In the genomic region with DNA sequence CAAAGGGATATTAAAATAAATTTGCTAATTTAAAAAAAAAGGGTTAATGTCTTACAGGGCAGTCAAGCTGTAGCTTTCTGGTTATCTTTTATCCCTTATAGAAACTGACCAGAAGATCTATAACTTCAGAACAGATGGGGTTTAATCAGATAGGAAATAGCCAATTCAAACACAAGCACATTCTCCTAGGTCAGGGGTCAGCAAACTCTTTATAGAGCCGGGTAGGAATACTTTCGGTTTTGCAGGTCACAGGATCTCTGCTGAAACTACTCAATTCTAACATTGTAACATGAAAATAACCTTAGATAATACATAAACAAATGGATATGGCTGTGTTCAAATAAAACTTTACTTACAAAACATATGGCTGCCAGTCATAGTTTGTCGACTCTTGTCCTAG, we compare ENCODE assay signal across 25 cellular contexts.
"Had no signal": no experiment of that assay in that cellular context is flagged by ENCODE, and none has a peak within 500 bp of the region (broad histone marks: within the 10 kb centered on the region; RNA-seq: fewer than 3 reads in every experiment).

No MANE protein-coding gene starts in this region.

- H3K27ac ChIP-seq: breast epithelium, SK-N-MC, WERI-Rb-1 had no signal

- H3K27me3 Mint-ChIP-seq: activated CD8-positive, alpha-beta T cell treated with anti-CD3 and anti-CD28 coated beads for 36 hours had no signal

- H3K9me3 ChIP-seq: breast epithelium had no signal

- H3K4me3 Mint-ChIP-seq: activated CD4-positive, alpha-beta T cell treated with anti-CD3 and anti-CD28 coated beads for 36 hours; activated CD8-positive, alpha-beta T cell treated with anti-CD3 and anti-CD28 coated beads for 36 hours; activated naive CD8-positive, alpha-beta T cell treated with anti-CD3 and anti-CD28 coated beads, Interleukin-2, amount 10 ng/mL, durations not matched to agents 7 days and 5 days; activated T-cell treated with anti-CD3 and anti-CD28 coated beads, Interleukin-2, amount 50 U/mL, for 72 hours; T-cell had no signal

- H3K4me1 ChIP-seq: breast epithelium had no signal

- H3K4me3 ChIP-seq: breast epithelium, SK-N-MC had no signal

- H3K36me3 Mint-ChIP-seq: activated naive CD8-positive, alpha-beta T cell treated with anti-CD3 and anti-CD28 coated beads, Interleukin-2, amount 10 ng/mL, durations not matched to agents 7 days and 5 days; T-cell had no signal

- H3K4me1 Mint-ChIP-seq: activated CD4-positive, alpha-beta T cell treated with anti-CD3 and anti-CD28 coated beads for 36 hours; activated naive CD8-positive, alpha-beta T cell treated with anti-CD3 and anti-CD28 coated beads, Interleukin-2, amount 10 ng/mL, durations not matched to agents 7 days and 5 days; T-cell had no signal

- H3K27me3 ChIP-seq: breast epithelium had no signal

- H3K9me3 Mint-ChIP-seq: activated CD8-positive, alpha-beta T cell treated with anti-CD3 and anti-CD28 coated beads for 36 hours; activated naive CD8-positive, alpha-beta T cell treated with anti-CD3 and anti-CD28 coated beads, Interleukin-2, amount 10 ng/mL, durations not matched to agents 7 days and 5 days; activated T-cell treated with anti-CD3 and anti-CD28 coated beads, Interleukin-2, amount 50 U/mL, for 72 hours; activated T-helper 2 cell treated with anti-CD3 and anti-CD28 coated beads, Interferon-gamma antibody, Interleukin-2, Interleukin-4, amounts not matched to agents 10 μg/mL and 5 μg/mL and 100 μg/mL, durations not matched to agents 14 hours and 24 hours and 36 hours; T-cell had no signal

- ATAC-seq: activated CD4-positive, alpha-beta T cell treated with anti-CD3 and anti-CD28 coated beads for 36 hours; activated CD8-positive, alpha-beta T cell treated with anti-CD3 and anti-CD28 coated beads for 36 hours; activated T-cell treated with anti-CD3 and anti-CD28 coated beads, Interleukin-2, amount 50 U/mL, for 72 hours; Right ventricle myocardium inferior; T-cell had no signal

- H3K36me3 ChIP-seq: breast epithelium, WERI-Rb-1 had no signal

- H3K27ac Mint-ChIP-seq: activated CD4-positive, alpha-beta T cell treated with anti-CD3 and anti-CD28 coated beads for 36 hours; activated CD8-positive, alpha-beta T cell treated with anti-CD3 and anti-CD28 coated beads for 36 hours; activated naive CD8-positive, alpha-beta T cell treated with anti-CD3 and anti-CD28 coated beads, Interleukin-2, amount 10 ng/mL, durations not matched to agents 7 days and 5 days; activated T-cell treated with anti-CD3 and anti-CD28 coated beads, Interleukin-2, amount 50 U/mL, for 72 hours; activated T-helper 2 cell treated with anti-CD3 and anti-CD28 coated beads, Interferon-gamma antibody, Interleukin-2, Interleukin-4, amounts not matched to agents 10 μg/mL and 5 μg/mL and 100 μg/mL, durations not matched to agents 14 hours and 24 hours and 36 hours; T-cell had no signal

- DNase-seq: activated CD4-positive, alpha-beta T cell treated with anti-CD3 and anti-CD28 coated beads for 36 hours; activated CD4-positive, alpha-beta T cell treated with anti-CD3 and anti-CD28 coated beads, Interleukin-2, amount 50 U/mL, for 1 hour; activated CD8-positive, alpha-beta memory T cell treated with anti-CD3 and anti-CD28 coated beads, Interleukin-2, amount 50 U/mL, for 4 hours; activated CD8-positive, alpha-beta T cell treated with anti-CD3 and anti-CD28 coated beads for 36 hours; activated naive CD4-positive, alpha-beta T cell treated with anti-CD3 and anti-CD28 coated beads, Interleukin-2, amount 50 U/mL, for 16 hours; activated naive CD8-positive, alpha-beta T cell treated with anti-CD3 and anti-CD28 coated beads, Interleukin-2, amount 10 ng/mL, durations not matched to agents 7 days and 5 days; activated T-cell treated with anti-CD3 and anti-CD28 coated beads, Interleukin-2, amount 50 U/mL, for 72 hours; aorta; caudate nucleus; Karpas-422; NCI-H1105 treated with DMSO at 0.1 percent for 48 hours; NCI-H1436 treated with DMSO at 0.1 percent for 48 hours; NCI-H187; NCI-H2081; NCI-H510A treated with DMSO at 0.1 percent for 48 hours; NCI-H69; RPMI8226; T-cell; T-helper 2 cell; T1000; WERI-Rb-1 had no signal
